In the genomic region with DNA sequence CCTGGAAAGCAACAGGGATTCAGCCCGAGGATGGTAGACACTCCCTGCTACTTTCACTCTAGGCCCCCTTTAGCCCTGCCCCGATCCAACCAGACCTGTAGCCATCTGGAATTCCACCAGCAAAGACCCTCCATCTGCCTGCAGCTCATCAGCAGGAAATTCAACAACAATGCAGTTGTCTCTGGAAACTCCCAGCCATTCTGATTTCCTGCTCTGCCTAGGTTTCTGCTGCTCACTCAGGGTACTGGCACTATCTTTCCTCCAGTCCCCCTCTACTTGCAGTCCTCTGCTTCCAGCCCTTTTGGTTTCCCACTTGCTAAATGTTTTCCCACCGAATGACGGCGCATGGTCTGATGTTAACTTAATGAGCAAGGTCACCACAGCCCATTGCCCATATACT, we compare ENCODE assay signal across 35 cellular contexts. TPM values are rescaled to one million over a fixed set of nuclear protein-coding genes. Genes with fewer than 3 reads are reported as not detected.
"Had no signal": no experiment of that assay in that cellular context is flagged by ENCODE, and none has a peak within 500 bp of the region (broad histone marks: within the 10 kb centered on the region; RNA-seq: fewer than 3 reads in every experiment).

No MANE protein-coding gene starts in this region.

- H3K9me3 Mint-ChIP-seq: activated CD4-positive, alpha-beta memory T cell treated with anti-CD3 and anti-CD28 coated beads for 36 hours; activated CD4-positive, alpha-beta T cell treated with anti-CD3 and anti-CD28 coated beads, Interleukin-2, amount 10 ng/mL, durations not matched to agents 24 days and 14 days; activated naive CD4-positive, alpha-beta T cell treated with anti-CD3 and anti-CD28 coated beads for 36 hours; activated naive CD4-positive, alpha-beta T cell treated with anti-CD3 and anti-CD28 coated beads, Interleukin-2, amount 50 U/mL, for 24 hours; activated naive CD8-positive, alpha-beta T cell treated with anti-CD3 and anti-CD28 coated beads for 36 hours; activated naive CD8-positive, alpha-beta T cell treated with anti-CD3 and anti-CD28 coated beads, Interleukin-2, amount 50 U/mL, for 24 hours; activated T-helper 1 cell treated with anti-CD3 and anti-CD28 coated beads, Interleukin-12 subunit alpha, Interleukin-12 subunit beta, Interleukin-2, Interleukin-4 antibody, amounts not matched to agents 30 ng/mL and 10 ng/mL and 1 ng/mL, durations not matched to agents 14 hours and 24 hours and 36 hours; activated T-helper 2 cell treated with anti-CD3 and anti-CD28 coated beads, Interferon-gamma antibody, Interleukin-2, Interleukin-4, amounts not matched to agents 10 μg/mL and 5 μg/mL and 100 μg/mL, durations not matched to agents 14 hours and 24 hours and 36 hours; T-helper 2 cell treated with Interferon-gamma antibody and Interleukin-4, amounts not matched to agents 5 μg/mL and 100 μg/mL, for 36 hours had no signal

- DNase-seq: activated CD4-positive, alpha-beta memory T cell treated with anti-CD3 and anti-CD28 coated beads for 36 hours; activated CD4-positive, alpha-beta T cell treated with anti-CD3 and anti-CD28 coated beads for 36 hours; activated CD4-positive, alpha-beta T cell treated with anti-CD3 and anti-CD28 coated beads, Interleukin-2, amount 10 ng/mL, durations not matched to agents 24 days and 14 days; activated CD4-positive, CD25-positive, alpha-beta regulatory T cell; activated CD4-positive, CD25-positive, alpha-beta regulatory T cell treated with anti-CD3 and anti-CD28 coated beads, Interleukin-2, amount 50 U/mL, for 72 hours; activated CD8-positive, alpha-beta memory T cell treated with anti-CD3 and anti-CD28 coated beads, Interleukin-2, amount 10 ng/mL, durations not matched to agents 7 days and 5 days; activated CD8-positive, alpha-beta memory T cell treated with anti-CD3 and anti-CD28 coated beads, Interleukin-2, amount 50 U/mL, for 4 hours; activated CD8-positive, alpha-beta T cell treated with anti-CD3 and anti-CD28 coated beads, Interleukin-2, amount 10 ng/mL, durations not matched to agents 7 days and 5 days; activated effector memory CD4-positive, alpha-beta T cell treated with anti-CD3 and anti-CD28 coated beads, Interleukin-2, amount 50 U/mL, for 16 hours; activated naive CD4-positive, alpha-beta T cell treated with anti-CD3 and anti-CD28 coated beads for 36 hours; activated naive CD8-positive, alpha-beta T cell treated with anti-CD3 and anti-CD28 coated beads for 36 hours; activated naive CD8-positive, alpha-beta T cell treated with anti-CD3 and anti-CD28 coated beads, Interleukin-2, amount 50 U/mL, for 24 hours; activated T-cell treated with anti-CD3 and anti-CD28 coated beads, Interleukin-2, amount 50 U/mL, for 1 hour; activated T-cell treated with anti-CD3 and anti-CD28 coated beads, Interleukin-2, amount 50 U/mL, for 48 hours; adrenal gland; amygdala; aorta; body of pancreas; caudate nucleus; colonic mucosa; dorsolateral prefrontal cortex; effector memory CD4-positive, alpha-beta T cell; esophagus squamous epithelium; foreskin melanocyte; head of caudate nucleus; T-helper 1 cell; T-helper 17 cell; T1000 had no signal

- H3K4me3 ChIP-seq: adrenal gland, body of pancreas, colonic mucosa, dorsolateral prefrontal cortex, esophagus squamous epithelium, gastroesophageal sphincter had no signal

- H3K4me3 Mint-ChIP-seq: activated CD4-positive, alpha-beta memory T cell treated with anti-CD3 and anti-CD28 coated beads for 36 hours; activated CD4-positive, alpha-beta T cell treated with anti-CD3 and anti-CD28 coated beads for 36 hours; activated CD4-positive, alpha-beta T cell treated with anti-CD3 and anti-CD28 coated beads, Interleukin-2, amount 10 ng/mL, durations not matched to agents 24 days and 14 days; activated CD8-positive, alpha-beta memory T cell treated with anti-CD3 and anti-CD28 coated beads, Interleukin-2, amount 10 ng/mL, durations not matched to agents 7 days and 5 days; activated CD8-positive, alpha-beta T cell treated with anti-CD3 and anti-CD28 coated beads, Interleukin-2, amount 10 ng/mL, durations not matched to agents 7 days and 5 days; activated naive CD4-positive, alpha-beta T cell treated with anti-CD3 and anti-CD28 coated beads for 36 hours; activated naive CD4-positive, alpha-beta T cell treated with anti-CD3 and anti-CD28 coated beads, Interleukin-2, amount 50 U/mL, for 24 hours; activated naive CD8-positive, alpha-beta T cell treated with anti-CD3 and anti-CD28 coated beads for 36 hours; activated naive CD8-positive, alpha-beta T cell treated with anti-CD3 and anti-CD28 coated beads, Interleukin-2, amount 50 U/mL, for 24 hours; activated T-helper 1 cell treated with anti-CD3 and anti-CD28 coated beads, Interleukin-12 subunit alpha, Interleukin-12 subunit beta, Interleukin-2, Interleukin-4 antibody, amounts not matched to agents 30 ng/mL and 10 ng/mL and 1 ng/mL, durations not matched to agents 14 hours and 24 hours and 36 hours; T-helper 17 cell; T-helper 2 cell treated with Interferon-gamma antibody and Interleukin-4, amounts not matched to agents 5 μg/mL and 100 μg/mL, for 36 hours had no signal

- ATAC-seq: activated CD4-positive, alpha-beta T cell treated with anti-CD3 and anti-CD28 coated beads for 36 hours; activated CD8-positive, alpha-beta memory T cell treated with anti-CD3 and anti-CD28 coated beads, Interleukin-2, amount 10 ng/mL, durations not matched to agents 7 days and 5 days; activated CD8-positive, alpha-beta T cell treated with anti-CD3 and anti-CD28 coated beads, Interleukin-2, amount 10 ng/mL, durations not matched to agents 7 days and 5 days; activated naive CD8-positive, alpha-beta T cell treated with anti-CD3 and anti-CD28 coated beads, Interleukin-2, amount 50 U/mL, for 24 hours; body of pancreas; gastroesophageal sphincter; T-helper 17 cell had no signal

- H3K27ac Mint-ChIP-seq: activated CD4-positive, alpha-beta memory T cell treated with anti-CD3 and anti-CD28 coated beads for 36 hours; activated CD4-positive, alpha-beta T cell treated with anti-CD3 and anti-CD28 coated beads for 36 hours; activated CD4-positive, alpha-beta T cell treated with anti-CD3 and anti-CD28 coated beads, Interleukin-2, amount 10 ng/mL, durations not matched to agents 24 days and 14 days; activated CD8-positive, alpha-beta memory T cell treated with anti-CD3 and anti-CD28 coated beads, Interleukin-2, amount 10 ng/mL, durations not matched to agents 7 days and 5 days; activated CD8-positive, alpha-beta T cell treated with anti-CD3 and anti-CD28 coated beads, Interleukin-2, amount 10 ng/mL, durations not matched to agents 7 days and 5 days; activated naive CD4-positive, alpha-beta T cell treated with anti-CD3 and anti-CD28 coated beads for 36 hours; activated naive CD4-positive, alpha-beta T cell treated with anti-CD3 and anti-CD28 coated beads, Interleukin-2, amount 50 U/mL, for 24 hours; activated naive CD8-positive, alpha-beta T cell treated with anti-CD3 and anti-CD28 coated beads for 36 hours; activated naive CD8-positive, alpha-beta T cell treated with anti-CD3 and anti-CD28 coated beads, Interleukin-2, amount 50 U/mL, for 24 hours; activated T-helper 1 cell treated with anti-CD3 and anti-CD28 coated beads, Interleukin-12 subunit alpha, Interleukin-12 subunit beta, Interleukin-2, Interleukin-4 antibody, amounts not matched to agents 30 ng/mL and 10 ng/mL and 1 ng/mL, durations not matched to agents 14 hours and 24 hours and 36 hours; activated T-helper 2 cell treated with anti-CD3 and anti-CD28 coated beads, Interferon-gamma antibody, Interleukin-2, Interleukin-4, amounts not matched to agents 10 μg/mL and 5 μg/mL and 100 μg/mL, durations not matched to agents 14 hours and 24 hours and 36 hours; T-helper 17 cell; T-helper 2 cell treated with Interferon-gamma antibody and Interleukin-4, amounts not matched to agents 5 μg/mL and 100 μg/mL, for 36 hours had no signal

- H3K36me3 Mint-ChIP-seq: activated CD4-positive, alpha-beta memory T cell treated with anti-CD3 and anti-CD28 coated beads for 36 hours; activated CD8-positive, alpha-beta memory T cell treated with anti-CD3 and anti-CD28 coated beads, Interleukin-2, amount 10 ng/mL, durations not matched to agents 7 days and 5 days; activated naive CD4-positive, alpha-beta T cell treated with anti-CD3 and anti-CD28 coated beads, Interleukin-2, amount 50 U/mL, for 24 hours; activated naive CD8-positive, alpha-beta T cell treated with anti-CD3 and anti-CD28 coated beads for 36 hours had no signal

- H3K36me3 ChIP-seq: adrenal gland, colonic mucosa, esophagus squamous epithelium, gastroesophageal sphincter had no signal

- H3K27ac ChIP-seq: adrenal gland, body of pancreas, colonic mucosa, dorsolateral prefrontal cortex, epithelial cell of prostate, esophagus squamous epithelium, gastroesophageal sphincter had no signal

- H3K9me3 ChIP-seq: adrenal gland, body of pancreas, colonic mucosa, esophagus squamous epithelium, gastroesophageal sphincter had no signal

- H3K4me1 ChIP-seq: colonic mucosa had no signal

RNA-seq across cellular contexts. Expression of a gene that starts 2.7 kb away (rescaled TPM):
- total RNA-seq: activated naive CD8-positive, alpha-beta T cell treated with anti-CD3 and anti-CD28 coated beads for 36 hours had no signal

RNA-seq across cellular contexts. Expression of a gene that starts 22.1 kb away (rescaled TPM):
- total RNA-seq: body of pancreas, glomerular endothelial cell had no signal
